Comparison of ENCODE assay signal across 18 cellular contexts in genomic region chr19:33158365-33158764, GRCh38. TPM values are rescaled to one million over a fixed set of nuclear protein-coding genes. Genes with fewer than 3 reads are reported as not detected.
DNase-seq lines count a peak whose midpoint lies in the region; ATAC-seq and TF ChIP-seq lines count a peak whose summit lies in the region.
"Had no signal": no experiment of that assay in that cellular context is flagged by ENCODE, and none has a peak within 500 bp of the region (broad histone marks: within the 10 kb centered on the region; RNA-seq: fewer than 3 reads in every experiment).

No MANE protein-coding gene starts in this region.

- H3K4me1 ChIP-seq in BLaER1 (peaks cover 46% of the 10 kb centered on the region), liver (ENCODE audit: control insufficient read depth in 4 of 4, insufficient read depth in 4 of 4, low read length in 3 of 4) (peaks cover 8 to 16% (median 12%) of the 10 kb centered on the region in 4 donors)

- H3K9me3 ChIP-seq in BLaER1 (peaks cover 6% of the 10 kb centered on the region; the same call in 1 of the 2 replicates), liver (ENCODE audit: control insufficient read depth in 4 of 4, low read length in 3 of 4) (no peaks in the 10 kb centered on the region)

- WGBS in liver, result 45% methylated on average over 6 of the region's 6 CpGs

- no peak for ATAC-seq in activated T-cell treated with anti-CD3 and anti-CD28 coated beads, Interleukin-2, amount 50 U/mL, for 4 hours
- ATAC-seq: PC-3 had no signal

- H3K27ac ChIP-seq in BLaER1 (peak overlapping the region; percentile 46), liver (ENCODE audit: low read depth in 1 of 2, low read length in 2 of 2) (peak overlapping the region; percentile 72 to 91), coronary artery (no peak overlapping the region)

- H3K9ac ChIP-seq in BLaER1, result no peak overlapping the region
- peak overlapping the region in 1 of 2 donors; percentile 5 for H3K9ac ChIP-seq in liver (ENCODE audit: low read depth in 1 of 2, low read length in 2 of 2)

- H3K4me3 ChIP-seq in BLaER1, result no peak overlapping the region
- no peak overlapping the region for H3K4me3 ChIP-seq in liver (ENCODE audit: low read depth in 1 of 3, low read length in 3 of 3)
- H3K4me3 ChIP-seq in coronary artery, result no peak overlapping the region

- no peaks in the 10 kb centered on the region for H3K36me3 ChIP-seq in BLaER1
- no peaks in the 10 kb centered on the region for H3K36me3 ChIP-seq in liver (ENCODE audit: control insufficient read depth in 4 of 4, insufficient read depth in 3 of 4, low read depth in 1 of 4, low read length in 3 of 4)

- peak overlapping the region; percentile 32 for H3K27ac Mint-ChIP-seq in T-helper 1 cell treated with Interleukin-12 subunit alpha and Interleukin-12 subunit beta and Interleukin-4 antibody, amounts not matched to agents 30 μg/mL and 1 μg/mL, for 36 hours
- H3K27ac Mint-ChIP-seq in activated T-helper 1 cell treated with anti-CD3 and anti-CD28 coated beads, Interleukin-12 subunit alpha, Interleukin-12 subunit beta, Interleukin-2, Interleukin-4 antibody, amounts not matched to agents 30 ng/mL and 10 ng/mL and 1 ng/mL, durations not matched to agents 14 hours and 24 hours and 36 hours, result peak overlapping the region; percentile 63

- no peak overlapping the region for H3K4me3 Mint-ChIP-seq in T-helper 1 cell treated with Interleukin-12 subunit alpha and Interleukin-12 subunit beta and Interleukin-4 antibody, amounts not matched to agents 30 μg/mL and 1 μg/mL, for 36 hours
- no peak overlapping the region for H3K4me3 Mint-ChIP-seq in activated T-helper 1 cell treated with anti-CD3 and anti-CD28 coated beads, Interleukin-12 subunit alpha, Interleukin-12 subunit beta, Interleukin-2, Interleukin-4 antibody, amounts not matched to agents 30 ng/mL and 10 ng/mL and 1 ng/mL, durations not matched to agents 14 hours and 24 hours and 36 hours
- no peak overlapping the region for H3K4me3 Mint-ChIP-seq in activated T-cell treated with anti-CD3 and anti-CD28 coated beads, Interleukin-2, amount 50 U/mL, for 4 hours

- TF ChIP-seq CTCF in liver (IDR thresholded peaks at IDR 0.05; ENCODE audit: low read depth, low read length, missing input control) (no peak), coronary artery (IDR thresholded peaks at IDR 0.05) (no peak)

- intact Hi-C loops in activated T-helper 1 cell treated with anti-CD3 and anti-CD28 coated beads, Interleukin-12 subunit alpha, Interleukin-12 subunit beta, Interleukin-2, Interleukin-4 antibody, amounts not matched to agents 30 ng/mL and 10 ng/mL and 1 ng/mL, durations not matched to agents 14 hours and 24 hours and 36 hours (cut with micrococcal nuclease), result no loop called here

- no peaks in the 10 kb centered on the region for H3K9me3 Mint-ChIP-seq in T-helper 1 cell treated with Interleukin-12 subunit alpha and Interleukin-12 subunit beta and Interleukin-4 antibody, amounts not matched to agents 30 μg/mL and 1 μg/mL, for 36 hours
- H3K9me3 Mint-ChIP-seq in activated T-helper 1 cell treated with anti-CD3 and anti-CD28 coated beads, Interleukin-12 subunit alpha, Interleukin-12 subunit beta, Interleukin-2, Interleukin-4 antibody, amounts not matched to agents 30 ng/mL and 10 ng/mL and 1 ng/mL, durations not matched to agents 14 hours and 24 hours and 36 hours, result no peaks in the 10 kb centered on the region
- no peaks in the 10 kb centered on the region for H3K9me3 Mint-ChIP-seq in activated T-cell treated with anti-CD3 and anti-CD28 coated beads, Interleukin-2, amount 50 U/mL, for 4 hours

- TF ChIP-seq RAD21 in liver (IDR thresholded peaks at IDR 0.05), result no peak

- H3K36me3 Mint-ChIP-seq in T-helper 1 cell treated with Interleukin-12 subunit alpha and Interleukin-12 subunit beta and Interleukin-4 antibody, amounts not matched to agents 30 μg/mL and 1 μg/mL, for 36 hours (ENCODE audit: low read depth), result no peaks in the 10 kb centered on the region
- peaks cover 6% of the 10 kb centered on the region for H3K36me3 Mint-ChIP-seq in activated T-helper 1 cell treated with anti-CD3 and anti-CD28 coated beads, Interleukin-12 subunit alpha, Interleukin-12 subunit beta, Interleukin-2, Interleukin-4 antibody, amounts not matched to agents 30 ng/mL and 10 ng/mL and 1 ng/mL, durations not matched to agents 14 hours and 24 hours and 36 hours (ENCODE audit: low read depth)
- H3K36me3 Mint-ChIP-seq in activated T-cell treated with anti-CD3 and anti-CD28 coated beads, Interleukin-2, amount 50 U/mL, for 4 hours (ENCODE audit: insufficient read depth), result no peaks in the 10 kb centered on the region

- H3K27me3 Mint-ChIP-seq in T-helper 1 cell treated with Interleukin-12 subunit alpha and Interleukin-12 subunit beta and Interleukin-4 antibody, amounts not matched to agents 30 μg/mL and 1 μg/mL, for 36 hours (ENCODE audit: low read depth), result no peaks in the 10 kb centered on the region
- peaks cover 2% of the 10 kb centered on the region for H3K27me3 Mint-ChIP-seq in activated T-helper 1 cell treated with anti-CD3 and anti-CD28 coated beads, Interleukin-12 subunit alpha, Interleukin-12 subunit beta, Interleukin-2, Interleukin-4 antibody, amounts not matched to agents 30 ng/mL and 10 ng/mL and 1 ng/mL, durations not matched to agents 14 hours and 24 hours and 36 hours (ENCODE audit: insufficient read depth)
- H3K27me3 Mint-ChIP-seq in activated T-cell treated with anti-CD3 and anti-CD28 coated beads, Interleukin-2, amount 50 U/mL, for 4 hours (ENCODE audit: low read depth), result no peaks in the 10 kb centered on the region

- no peaks in the 10 kb centered on the region for H4K20me1 ChIP-seq in BLaER1

- peaks cover 28% of the 10 kb centered on the region for H3K4me1 Mint-ChIP-seq in T-helper 1 cell treated with Interleukin-12 subunit alpha and Interleukin-12 subunit beta and Interleukin-4 antibody, amounts not matched to agents 30 μg/mL and 1 μg/mL, for 36 hours (ENCODE audit: low read depth)
- H3K4me1 Mint-ChIP-seq in activated T-helper 1 cell treated with anti-CD3 and anti-CD28 coated beads, Interleukin-12 subunit alpha, Interleukin-12 subunit beta, Interleukin-2, Interleukin-4 antibody, amounts not matched to agents 30 ng/mL and 10 ng/mL and 1 ng/mL, durations not matched to agents 14 hours and 24 hours and 36 hours (ENCODE audit: low read depth), result peaks cover 37% of the 10 kb centered on the region
- peaks cover 38% of the 10 kb centered on the region for H3K4me1 Mint-ChIP-seq in activated T-cell treated with anti-CD3 and anti-CD28 coated beads, Interleukin-2, amount 50 U/mL, for 4 hours (ENCODE audit: low read depth)

- H3K4me2 ChIP-seq in BLaER1, result peak overlapping the region; percentile 52

- no peaks in the 10 kb centered on the region for H3K27me3 ChIP-seq in BLaER1
- H3K27me3 ChIP-seq in liver (ENCODE audit: control insufficient read depth in 4 of 4, insufficient read depth in 4 of 4, low read length in 3 of 4), result no peaks in the 10 kb centered on the region

- DNase-seq in T-helper 1 cell (no peak), RKO (ENCODE audit: low spot score) (no peak), coronary artery (ENCODE audit: low spot score) (no peak)
- DNase-seq in activated T-helper 1 cell treated with anti-CD3 and anti-CD28 coated beads, Interleukin-12 subunit alpha, Interleukin-12 subunit beta, Interleukin-2, Interleukin-4 antibody, amounts not matched to agents 30 ng/mL and 10 ng/mL and 1 ng/mL, durations not matched to agents 14 hours and 24 hours and 36 hours (ENCODE audit: low spot score), result no peak
- DNase-seq in activated T-cell treated with anti-CD3 and anti-CD28 coated beads, Interleukin-2, amount 50 U/mL, for 4 hours, result no peak
- DNase-seq: 8988T, C1 segment of cervical spinal cord, DMS 273 treated with DMSO at 0.1 percent for 48 hours, EL, MM.1S, NCI-H1092 treated with DMSO at 0.1 percent for 48 hours, NCI-H510A treated with DMSO at 0.1 percent for 48 hours, NCI-H82, PC-3 had no signal

TF ChIP-seq in liver, 16 proteins besides CTCF, POLR2A, EP300 and RAD21 (continues in another document):
- TF ChIP-seq GABPA (IDR thresholded peaks at IDR 0.05 in 1 of 2, conservative IDR thresholded peaks at IDR 0.05 in 1 of 2) (no peak), RXRA (IDR thresholded peaks at IDR 0.05) (peak; percentile 46 to 56), HNF4G (IDR thresholded peaks at IDR 0.05) (no peak), NR2F2 (IDR thresholded peaks at IDR 0.05) (no peak), FOXA2 (IDR thresholded peaks at IDR 0.05) (peak; percentile 55), ATF3 (IDR thresholded peaks at IDR 0.05) (no peak), JUND (IDR thresholded peaks at IDR 0.05) (no peak), HNF4A (conservative IDR thresholded peaks at IDR 0.05) (peak; percentile 10 to 32), SP1 (IDR thresholded peaks at IDR 0.05) (peak; percentile 79)

RNA-seq across cellular contexts. Expression of gene WDR88, which starts 26.5 kb away (rescaled TPM):
- total RNA-seq in activated T-helper 1 cell treated with anti-CD3 and anti-CD28 coated beads, Interleukin-12 subunit alpha, Interleukin-12 subunit beta, Interleukin-2, Interleukin-4 antibody, amounts not matched to agents 30 ng/mL and 10 ng/mL and 1 ng/mL, durations not matched to agents 14 hours and 24 hours and 36 hours, result not detected in 2 replicates
- under 1 TPM in 1 of 2 donors, not detected in 1; 0.08 TPM for total RNA-seq in liver
- polyA plus RNA-seq in liver, result under 1 TPM in 1 of 2 donors, not detected in 1; 0.08 TPM
- total RNA-seq in activated T-cell treated with anti-CD3 and anti-CD28 coated beads, Interleukin-2, amount 50 U/mL, for 4 hours, result not detected
- total RNA-seq: H1, PC-3 had no signal
- polyA plus RNA-seq: H1 had no signal

RNA-seq across cellular contexts. Expression of gene LRP3, which starts 35.8 kb away (rescaled TPM):
- total RNA-seq in activated T-helper 1 cell treated with anti-CD3 and anti-CD28 coated beads, Interleukin-12 subunit alpha, Interleukin-12 subunit beta, Interleukin-2, Interleukin-4 antibody, amounts not matched to agents 30 ng/mL and 10 ng/mL and 1 ng/mL, durations not matched to agents 14 hours and 24 hours and 36 hours, result 0.13 and 0.29 TPM in 2 replicates
- total RNA-seq in liver, result 10 to 100 TPM; 12.0 to 18.7 TPM
- polyA plus RNA-seq in liver, result 10 to 100 TPM in 1 of 2 donors, 1 to 10 TPM in 1; 2.5 to 42.3 TPM
- under 1 TPM; 0.14 to 0.84 (median 0.71) TPM for total RNA-seq in activated T-cell treated with anti-CD3 and anti-CD28 coated beads, Interleukin-2, amount 50 U/mL, for 4 hours

Comparison
In these comparisons a context has a peak if more than half of its experiments do, and no peak if none do; other contexts are left out.
1. H3K27ac ChIP-seq: peak in BLaER1 (single experiment) and liver (2 of 2); none in coronary artery (0 of 2).
2. RNA of gene LRP3, which starts 35.8 kb away (total RNA-seq): 12.0 to 18.7 TPM in liver; 0.14 to 0.84 TPM in activated T-cell treated with anti-CD3 and anti-CD28 coated beads, Interleukin-2, amount 50 U/mL, for 4 hours and 0.13 to 0.29 TPM in activated T-helper 1 cell treated with anti-CD3 and anti-CD28 coated beads, Interleukin-12 subunit alpha, Interleukin-12 subunit beta, Interleukin-2, Interleukin-4 antibody, amounts not matched to agents 30 ng/mL and 10 ng/mL and 1 ng/mL, durations not matched to agents 14 hours and 24 hours and 36 hours; every median in the first group is over 4 times any median in the second.